In genomic region chr13:113816925-113817859, GRCh38 we compare ENCODE assay signal across 8 cellular contexts. TPM values are rescaled to one million over a fixed set of nuclear protein-coding genes. Genes with fewer than 3 reads are reported as not detected.
DNase-seq lines count a peak whose midpoint lies in the region; ATAC-seq, FAIRE-seq and TF ChIP-seq lines count a peak whose summit lies in the region.

No MANE protein-coding gene starts in this region.

- no peak for TF ChIP-seq POLR2A in endothelial cell of umbilical vein (IDR thresholded peaks at IDR 0.05; ENCODE audit: low read depth, low read length)

- H3K79me2 ChIP-seq in endothelial cell of umbilical vein (ENCODE audit: control insufficient read depth, insufficient read depth, low read length), result no peaks in the 10 kb centered on the region

- BruUV-seq in endothelial cell of umbilical vein (replicated peaks; lab: Mats Ljungman, UMichigan), result no TSS peak

- DNase-seq in EL, result peak; percentile 79
- DNase-seq in NCI-H748 (lab: John Stamatoyannopoulos, UW; ENCODE audit: unreplicated experiment), result peak; percentile 86
- peak; percentile 49 to 75 (median 70) for DNase-seq in activated CD8-positive, alpha-beta memory T cell treated with anti-CD3 and anti-CD28 coated beads for 48 hours (ENCODE audit: low read depth in 2 of 3, low spot score in 2 of 3)
- peak; percentile 91 for DNase-seq in endothelial cell of umbilical vein (ENCODE audit: low read depth, low spot score)
- peak; percentile 90 to 96 (median 94) for DNase-seq in mucosa of descending colon
- DNase-seq in stimulated activated CD8-positive, alpha-beta memory T cell treated with anti-CD3 and anti-CD28 coated beads, Interleukin-4, amount 100 ng/mL, for 4 hours (ENCODE audit: low read depth in 2 of 2, low spot score in 1 of 2), result peak; percentile 62 to 66

- H3K9me3 ChIP-seq in endothelial cell of umbilical vein (replicated peaks; ENCODE audit: control insufficient read depth, insufficient read depth, low read length) (no peaks in the 10 kb centered on the region), mucosa of descending colon (no peaks in the 10 kb centered on the region)

- no peaks in the 10 kb centered on the region for H3K9me1 ChIP-seq in endothelial cell of umbilical vein (replicated peaks; ENCODE audit: control insufficient read depth, extremely low read depth, insufficient read depth, low read length)

- no peak overlapping the region for H3K4me2 ChIP-seq in endothelial cell of umbilical vein (ENCODE audit: insufficient read depth, low read length)

- no peak overlapping the region for H2AFZ ChIP-seq in endothelial cell of umbilical vein (ENCODE audit: low read depth, low read length)

- ATAC-seq in HG03103 (IDR thresholded peaks at IDR 0.05; ENCODE audit: low read depth, unreplicated experiment), result peak; percentile 66
- peak; percentile 86 for ATAC-seq in mucosa of descending colon
- ATAC-seq in GM18873 (IDR thresholded peaks at IDR 0.05; ENCODE audit: low FRiP score, unreplicated experiment), result no peak

- H3K36me3 ChIP-seq in endothelial cell of umbilical vein (ENCODE audit: control insufficient read depth in 2 of 2, extremely low read depth in 1 of 2, insufficient read depth in 2 of 2, low read length in 2 of 2) (peaks cover 0 to 7% of the 10 kb centered on the region in 2 experiments), mucosa of descending colon (ENCODE audit: low read depth) (no peaks in the 10 kb centered on the region)

- H3K27me3 ChIP-seq in endothelial cell of umbilical vein (ENCODE audit: control insufficient read depth in 2 of 2, insufficient read depth in 2 of 2, low read length in 2 of 2), result no peaks in the 10 kb centered on the region

- H3K4me3 ChIP-seq in endothelial cell of umbilical vein (replicated peaks in 1 of 3; ENCODE audit: insufficient read depth in 1 of 3, low read depth in 1 of 3, low read length in 3 of 3) (no peak overlapping the region), mucosa of descending colon (no peak overlapping the region)

- H3K9ac ChIP-seq in endothelial cell of umbilical vein (replicated peaks; ENCODE audit: extremely low read depth, insufficient read depth, low read length), result no peak overlapping the region

- CTCF ChIA-PET in endothelial cell of umbilical vein (lab: Charles Lee), result interaction anchor here (0.6 to 1.6 kb wide), 7 partner anchors 21 to 409 kb away, joined by 3 to 30 read pairs (median 4); no protein-coding TSS in a partner anchor

- H3K4me1 ChIP-seq in endothelial cell of umbilical vein (ENCODE audit: control insufficient read depth, extremely low read depth, insufficient read depth, low read length), result peaks cover 6% of the 10 kb centered on the region
- H3K4me1 ChIP-seq in mucosa of descending colon (ENCODE audit: low read depth), result no peaks in the 10 kb centered on the region

- H4K20me1 ChIP-seq in endothelial cell of umbilical vein (replicated peaks; ENCODE audit: control insufficient read depth, extremely low read depth, insufficient read depth, low read length), result no peaks in the 10 kb centered on the region

- intact Hi-C loops in endothelial cell of umbilical vein (cut with micrococcal nuclease), result loop anchor here (1.0 to 5.0 kb wide), 8 partner anchors 20 to 409 kb away; partner anchors contain the start of gene TMEM255B
- intact Hi-C loops in mucosa of descending colon (cut with DNase I, micrococcal nuclease), result loop anchor here in 1 of 2 donors (5.0 to 10.0 kb wide), 2 partner anchors 118 to 410 kb away; no protein-coding TSS in a partner anchor

- POLR2A ChIA-PET in endothelial cell of umbilical vein (lab: Charles Lee), result no interaction called here

- peak overlapping the region; percentile 34 for H3K27ac ChIP-seq in endothelial cell of umbilical vein (ENCODE audit: insufficient read depth, low read depth, low read length)

- peak; percentile 98 for FAIRE-seq in endothelial cell of umbilical vein (lab: Jason Lieb, UNC)

- dilution Hi-C loops in endothelial cell of umbilical vein (cut with MboI; ENCODE audit: extremely low pct_ligation_motif_present, low sequenced_read_pairs), result no loop called here

- TF ChIP-seq CTCF in endothelial cell of umbilical vein (IDR thresholded peaks at IDR 0.05; ENCODE audit: extremely low read depth in 1 of 2, insufficient read depth in 1 of 2, low read depth in 1 of 2, low read length in 2 of 2), result peak; percentile 70 to 93
- peak; percentile 76 for TF ChIP-seq CTCF in mucosa of descending colon (IDR thresholded peaks at IDR 0.05)

TF ChIP-seq in endothelial cell of umbilical vein, 7 proteins besides CTCF, POLR2A, EP300 and RAD21:
- peak; percentile 94 for TF ChIP-seq MAX (IDR thresholded peaks at IDR 0.05; ENCODE audit: insufficient read depth, insufficient read length)
- TF ChIP-seq MYC (IDR thresholded peaks at IDR 0.05; ENCODE audit: low read depth, low read length), result peak; percentile 58
- TF ChIP-seq JUN (IDR thresholded peaks at IDR 0.05; ENCODE audit: borderline replicate concordance, insufficient read depth, insufficient read length, low read depth), result no peak
- peak; percentile 37 for TF ChIP-seq POLR2AphosphoS5 (IDR thresholded peaks at IDR 0.05; ENCODE audit: insufficient read depth, low read depth, low read length)

RNA-seq across cellular contexts. Expression of gene GAS6, which starts 46.7 kb away (rescaled TPM):
- 69.2 and 84.4 TPM in 2 replicates for total RNA-seq in endothelial cell of umbilical vein
- polyA plus RNA-seq in endothelial cell of umbilical vein, result 109 and 123 TPM in 2 replicates
- 80.9 and 110 TPM in 2 replicates for polyA plus RNA-seq in endothelial cell of umbilical vein (2011; cell fraction: cytosol; rRNA removed)
- polyA plus RNA-seq in endothelial cell of umbilical vein (2011; cell fraction: nucleus; rRNA removed), result 93.9 and 109 TPM in 2 replicates
- polyA plus RNA-seq in endothelial cell of umbilical vein (2012), result 47.4 and 98.2 TPM in 2 replicates
- 32.6 and 35.2 TPM in 2 replicates for polyA minus RNA-seq in endothelial cell of umbilical vein
- polyA minus RNA-seq in endothelial cell of umbilical vein (2011; cell fraction: cytosol; rRNA and poly(A)+ RNA removed), result 5.8 TPM
- polyA minus RNA-seq in endothelial cell of umbilical vein (2011; cell fraction: nucleus; rRNA and poly(A)+ RNA removed), result 13.6 and 24.8 TPM in 2 replicates
- total RNA-seq in mucosa of descending colon, result 100 to 1,000 TPM; 101 to 168 (median 113) TPM

RNA-seq across cellular contexts. Expression of gene TMEM255B, which starts 58.2 kb away (rescaled TPM):
- total RNA-seq in endothelial cell of umbilical vein (85.0 and 105 TPM in 2 replicates), mucosa of descending colon (1 to 10 TPM; 2.9 to 6.6 (median 6.3) TPM)
- 120 and 121 TPM in 2 replicates for polyA plus RNA-seq in endothelial cell of umbilical vein
- 73.9 and 74.0 TPM in 2 replicates for polyA plus RNA-seq in endothelial cell of umbilical vein (2011; cell fraction: cytosol; rRNA removed)
- polyA plus RNA-seq in endothelial cell of umbilical vein (2011; cell fraction: nucleus; rRNA removed), result 106 and 121 TPM in 2 replicates
- 59.6 and 70.0 TPM in 2 replicates for polyA plus RNA-seq in endothelial cell of umbilical vein (2012)
- polyA minus RNA-seq in endothelial cell of umbilical vein, result 59.0 and 73.4 TPM in 2 replicates
- polyA minus RNA-seq in endothelial cell of umbilical vein (2011; cell fraction: cytosol; rRNA and poly(A)+ RNA removed), result not detected
- 30.6 and 32.0 TPM in 2 replicates for polyA minus RNA-seq in endothelial cell of umbilical vein (2011; cell fraction: nucleus; rRNA and poly(A)+ RNA removed)

Comparison
In these comparisons a context has a peak if more than half of its experiments do, and no peak if none do; other contexts are left out.
1. RNA of gene TMEM255B, which starts 58.2 kb away (total RNA-seq): 85.0 to 105 TPM in endothelial cell of umbilical vein; 2.9 to 6.6 TPM in mucosa of descending colon; every median in the first group is over 10 times any median in the second.
2. Peak in every context shown above with its lines, with median percentiles within 50 percentile points of each other: DNase-seq.